In genomic region chr5:164184158-164184557, GRCh38 we compare ENCODE assay signal across 20 cellular contexts.
"Had no signal": no experiment of that assay in that cellular context is flagged by ENCODE, and none has a peak within 500 bp of the region (broad histone marks: within the 10 kb centered on the region; RNA-seq: fewer than 3 reads in every experiment).

No MANE protein-coding gene starts in this region.

- H3K9me3 Mint-ChIP-seq: activated T-helper 17 cell treated with anti-CD3 and anti-CD28 coated beads, Interleukin-2, amount 50 U/mL, for 72 hours; stimulated activated naive CD8-positive, alpha-beta T cell treated with anti-CD3 and anti-CD28 coated beads, Interleukin-15, amount 100 ng/mL, for 72 hours had no signal

- H3K4me1 ChIP-seq: ascending aorta, breast epithelium, gastrocnemius medialis, upper lobe of right lung had no signal

- H3K27ac ChIP-seq: ascending aorta, breast epithelium, epithelial cell of prostate, gastrocnemius medialis, heart right ventricle, upper lobe of right lung had no signal

- H3K36me3 Mint-ChIP-seq: immature natural killer cell; natural killer cell treated with Interleukin-12 subunit alpha and Interleukin-12 subunit beta and Interleukin-15 and Interleukin-18, amount 100 ng/mL, for 72 hours had no signal

- H3K27ac Mint-ChIP-seq: activated naive CD8-positive, alpha-beta T cell treated with anti-CD3 and anti-CD28 coated beads, Interleukin-2, amount 50 U/mL, for 24 hours; activated T-helper 17 cell treated with anti-CD3 and anti-CD28 coated beads, Interleukin-2, amount 50 U/mL, for 72 hours; immature natural killer cell; natural killer cell treated with Interleukin-12 subunit alpha and Interleukin-12 subunit beta and Interleukin-15 and Interleukin-18, amount 100 ng/mL, for 72 hours; progenitor cell of endocrine pancreas; stimulated activated naive CD8-positive, alpha-beta T cell treated with anti-CD3 and anti-CD28 coated beads, Interleukin-15, amount 100 ng/mL, for 72 hours had no signal

- H3K4me3 ChIP-seq: ascending aorta, breast epithelium, gastrocnemius medialis, heart right ventricle, upper lobe of right lung had no signal

- H3K9me3 ChIP-seq: ascending aorta, breast epithelium, gastrocnemius medialis, heart right ventricle, upper lobe of right lung had no signal

- ATAC-seq: activated naive CD8-positive, alpha-beta T cell treated with anti-CD3 and anti-CD28 coated beads, Interleukin-2, amount 50 U/mL, for 24 hours; activated T-helper 17 cell treated with anti-CD3 and anti-CD28 coated beads, Interleukin-2, amount 50 U/mL, for 72 hours; gastrocnemius medialis; heart right ventricle; natural killer cell treated with Interleukin-12 subunit alpha and Interleukin-12 subunit beta and Interleukin-15 and Interleukin-18, amount 100 ng/mL, for 72 hours; sciatic nerve; stimulated activated naive CD8-positive, alpha-beta T cell treated with anti-CD3 and anti-CD28 coated beads, Interleukin-15, amount 100 ng/mL, for 72 hours; upper lobe of right lung had no signal

- DNase-seq: activated CD4-positive, alpha-beta T cell treated with anti-CD3 and anti-CD28 coated beads, Interleukin-2, amount 50 U/mL, for 4 hours; activated CD4-positive, CD25-positive, alpha-beta regulatory T cell treated with anti-CD3 and anti-CD28 coated beads, Interleukin-2, amount 50 U/mL, for 72 hours; activated naive CD4-positive, alpha-beta T cell treated with Interleukin-2 at 50 U/mL for 16 hours; activated naive CD8-positive, alpha-beta T cell treated with anti-CD3 and anti-CD28 coated beads, Interleukin-2, amount 50 U/mL, for 24 hours; activated T-cell treated with anti-CD3 and anti-CD28 coated beads for 4 hours; dermis blood vessel endothelial cell; gastrocnemius medialis; heart right ventricle; immature natural killer cell; stimulated activated naive CD8-positive, alpha-beta T cell treated with anti-CD3 and anti-CD28 coated beads, Interleukin-15, amount 100 ng/mL, for 72 hours; T-helper 1 cell; T1000; upper lobe of right lung had no signal

- H3K36me3 ChIP-seq: ascending aorta, breast epithelium, gastrocnemius medialis, heart right ventricle, upper lobe of right lung had no signal

- H3K27me3 ChIP-seq: ascending aorta, breast epithelium, gastrocnemius medialis, heart right ventricle, upper lobe of right lung had no signal
